ENCODE assay signal across 8 cellular contexts in the genomic region with DNA sequence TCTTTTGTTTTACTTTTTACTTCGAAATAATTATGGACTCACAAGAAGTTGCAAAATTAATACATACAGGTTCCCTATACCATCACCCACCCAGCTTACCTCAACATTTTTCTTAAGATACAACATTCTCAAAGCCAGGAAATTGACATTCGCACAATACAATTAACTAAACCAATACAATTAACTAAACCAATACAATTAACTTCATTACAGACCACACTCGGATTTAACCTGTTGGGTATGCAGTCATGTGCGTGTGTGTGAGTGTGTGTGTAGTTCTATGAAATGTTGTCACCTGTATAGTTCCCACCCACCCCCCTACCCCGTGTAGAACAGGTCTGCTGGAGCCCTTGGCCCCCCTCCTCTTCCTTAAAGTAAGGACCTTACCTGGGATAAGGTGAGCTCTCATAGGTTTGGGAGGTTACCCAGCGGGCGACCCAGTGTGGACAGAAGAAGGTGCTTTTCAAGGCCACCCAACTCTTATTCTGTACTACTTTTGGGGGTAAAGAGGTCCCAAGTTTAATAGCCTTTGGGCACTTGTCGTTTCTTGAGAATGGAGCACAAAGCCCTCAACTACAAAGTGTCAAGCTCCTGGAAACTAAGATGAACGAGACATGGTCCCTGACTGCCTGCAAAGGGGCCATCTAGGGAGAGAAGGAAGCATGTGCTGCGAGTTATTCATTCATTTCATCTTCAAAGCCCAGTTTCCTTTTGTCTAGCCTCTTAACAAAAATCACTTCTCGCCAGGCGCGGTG. TPM values are rescaled to one million over a fixed set of nuclear protein-coding genes. Genes with fewer than 3 reads are reported as not detected.
A peak's percentile ranks its signal among the peaks of the same experiment; 100 is the strongest.
DNase-seq lines count a peak whose midpoint lies in the region; ATAC-seq and TF ChIP-seq lines count a peak whose summit lies in the region.

No MANE protein-coding gene starts in this region.

- TF ChIP-seq CTCF in HL-60 (IDR thresholded peaks at IDR 0.05; ENCODE audit: insufficient read depth, low read length) (no peak), WTC11 (IDR thresholded peaks at IDR 0.05) (no peak), glutamatergic neuron (IDR thresholded peaks at IDR 0.05; ENCODE audit: partially characterized antibody, unreplicated experiment) (no peak)

- CTCF ChIA-PET in WTC11 (lab: Charles Lee): no interaction called here

- no peak overlapping the region for H3K4me3 ChIP-seq in HL-60 (replicated peaks; ENCODE audit: insufficient read depth, low read length)

- H3K36me3 Mint-ChIP-seq in WTC11 (peaks cover 6% of the 10 kb centered on the region), glutamatergic neuron (ENCODE audit: unreplicated experiment) (no peaks in the 10 kb centered on the region)

- no peaks in the 10 kb centered on the region for H3K27me3 ChIP-seq in HL-60 (ENCODE audit: insufficient read depth, poor library complexity, severe bottlenecking)

- peak overlapping the region; percentile 90 for H3K4me3 Mint-ChIP-seq in WTC11
- peak overlapping the region; percentile 59 for H3K4me3 Mint-ChIP-seq in glutamatergic neuron (ENCODE audit: unreplicated experiment)

- peaks cover 25% of the 10 kb centered on the region for H3K4me1 Mint-ChIP-seq in WTC11
- peaks cover 15% of the 10 kb centered on the region for H3K4me1 Mint-ChIP-seq in glutamatergic neuron (ENCODE audit: low read depth, unreplicated experiment)

- ATAC-seq in WTC11 (peak; percentile 13; the same call in 1 of the 2 replicates), HG03521 (IDR thresholded peaks at IDR 0.05; ENCODE audit: unreplicated experiment) (no peak), GM18511 (IDR thresholded peaks at IDR 0.05; ENCODE audit: unreplicated experiment) (no peak), left lobe of liver (no peak), GM21717 (IDR thresholded peaks at IDR 0.05; ENCODE audit: unreplicated experiment) (no peak)

- no peaks in the 10 kb centered on the region; the same call in 1 of the 2 replicates for H3K27me3 Mint-ChIP-seq in WTC11 (ENCODE audit: low read depth)
- peaks cover 5% of the 10 kb centered on the region for H3K27me3 Mint-ChIP-seq in glutamatergic neuron (ENCODE audit: unreplicated experiment)

- H3K27ac Mint-ChIP-seq in WTC11 (peak overlapping the region; percentile 94), glutamatergic neuron (ENCODE audit: unreplicated experiment) (peak overlapping the region; percentile 29)

- H3K27ac ChIP-seq in HL-60 (replicated peaks): peak overlapping the region; percentile 48

- POLR2A ChIA-PET in WTC11 (lab: Charles Lee): interaction anchor here (0.5 to 1.0 kb wide), 2 partner anchors 46 to 212 kb away, joined by 3 read pairs; no protein-coding TSS in a partner anchor

- DNase-seq in HL-60 (ENCODE audit: low read depth in 1 of 2, low spot score in 1 of 2) (no peak), WTC11 (ENCODE audit: low spot score) (no peak), glutamatergic neuron (no peak), left lobe of liver (ENCODE audit: low spot score) (no peak)
- peak; percentile 32 for DNase-seq in stimulated activated CD8-positive, alpha-beta memory T cell treated with anti-CD3 and anti-CD28 coated beads, Interleukin-4, amount 100 ng/mL, for 48 hours

- H3K9me3 Mint-ChIP-seq in WTC11 (no peaks in the 10 kb centered on the region), glutamatergic neuron (ENCODE audit: unreplicated experiment) (peaks cover 8% of the 10 kb centered on the region)

TF ChIP-seq in WTC11, 78 proteins besides CTCF, POLR2A, EP300 and RAD21:
- no peak for TF ChIP-seq ATF1 (CRISPR knock-in tag; IDR thresholded peaks at IDR 0.05)
- TF ChIP-seq, protein P1, sequence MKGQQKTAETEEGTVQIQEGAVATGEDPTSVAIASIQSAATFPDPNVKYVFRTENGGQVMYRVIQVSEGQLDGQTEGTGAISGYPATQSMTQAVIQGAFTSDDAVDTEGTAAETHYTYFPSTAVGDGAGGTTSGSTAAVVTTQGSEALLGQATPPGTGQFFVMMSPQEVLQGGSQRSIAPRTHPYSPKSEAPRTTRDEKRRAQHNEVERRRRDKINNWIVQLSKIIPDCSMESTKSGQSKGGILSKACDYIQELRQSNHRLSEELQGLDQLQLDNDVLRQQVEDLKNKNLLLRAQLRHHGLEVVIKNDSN (CRISPR knock-in tag; IDR thresholded peaks at IDR 0.05): no peak
- no peak for TF ChIP-seq ZNF396 (CRISPR knock-in tag; IDR thresholded peaks at IDR 0.05; ENCODE audit: borderline replicate concordance)
- TF ChIP-seq, protein P2, sequence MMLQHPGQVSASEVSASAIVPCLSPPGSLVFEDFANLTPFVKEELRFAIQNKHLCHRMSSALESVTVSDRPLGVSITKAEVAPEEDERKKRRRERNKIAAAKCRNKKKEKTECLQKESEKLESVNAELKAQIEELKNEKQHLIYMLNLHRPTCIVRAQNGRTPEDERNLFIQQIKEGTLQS (CRISPR knock-in tag; conservative IDR thresholded peaks at IDR 0.05): no peak
- no peak for TF ChIP-seq OVOL2 (CRISPR knock-in tag; IDR thresholded peaks at IDR 0.05; ENCODE audit: borderline replicate concordance)
- no peak for TF ChIP-seq ZNF317 (CRISPR knock-in tag; IDR thresholded peaks at IDR 0.05; ENCODE audit: borderline replicate concordance, low read depth)
- TF ChIP-seq JAZF1 (CRISPR knock-in tag; IDR thresholded peaks at IDR 0.05): no peak
- TF ChIP-seq, protein P3, sequence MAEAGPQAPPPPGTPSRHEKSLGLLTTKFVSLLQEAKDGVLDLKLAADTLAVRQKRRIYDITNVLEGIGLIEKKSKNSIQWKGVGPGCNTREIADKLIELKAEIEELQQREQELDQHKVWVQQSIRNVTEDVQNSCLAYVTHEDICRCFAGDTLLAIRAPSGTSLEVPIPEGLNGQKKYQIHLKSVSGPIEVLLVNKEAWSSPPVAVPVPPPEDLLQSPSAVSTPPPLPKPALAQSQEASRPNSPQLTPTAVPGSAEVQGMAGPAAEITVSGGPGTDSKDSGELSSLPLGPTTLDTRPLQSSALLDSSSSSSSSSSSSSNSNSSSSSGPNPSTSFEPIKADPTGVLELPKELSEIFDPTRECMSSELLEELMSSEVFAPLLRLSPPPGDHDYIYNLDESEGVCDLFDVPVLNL (CRISPR knock-in tag; IDR thresholded peaks at IDR 0.05; ENCODE audit: borderline replicate concordance, low read depth): no peak
- TF ChIP-seq TEAD4 (CRISPR knock-in tag; IDR thresholded peaks at IDR 0.05): no peak
- no peak for TF ChIP-seq SMAD3 (CRISPR knock-in tag; IDR thresholded peaks at IDR 0.05; ENCODE audit: borderline replicate concordance)
- TF ChIP-seq, protein P4, sequence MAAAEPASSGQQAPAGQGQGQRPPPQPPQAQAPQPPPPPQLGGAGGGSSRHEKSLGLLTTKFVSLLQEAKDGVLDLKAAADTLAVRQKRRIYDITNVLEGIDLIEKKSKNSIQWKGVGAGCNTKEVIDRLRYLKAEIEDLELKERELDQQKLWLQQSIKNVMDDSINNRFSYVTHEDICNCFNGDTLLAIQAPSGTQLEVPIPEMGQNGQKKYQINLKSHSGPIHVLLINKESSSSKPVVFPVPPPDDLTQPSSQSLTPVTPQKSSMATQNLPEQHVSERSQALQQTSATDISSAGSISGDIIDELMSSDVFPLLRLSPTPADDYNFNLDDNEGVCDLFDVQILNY (CRISPR knock-in tag; IDR thresholded peaks at IDR 0.05): no peak
- TF ChIP-seq ZBTB21 (CRISPR knock-in tag; IDR thresholded peaks at IDR 0.05; ENCODE audit: borderline replicate concordance): no peak
- TF ChIP-seq, protein P5, sequence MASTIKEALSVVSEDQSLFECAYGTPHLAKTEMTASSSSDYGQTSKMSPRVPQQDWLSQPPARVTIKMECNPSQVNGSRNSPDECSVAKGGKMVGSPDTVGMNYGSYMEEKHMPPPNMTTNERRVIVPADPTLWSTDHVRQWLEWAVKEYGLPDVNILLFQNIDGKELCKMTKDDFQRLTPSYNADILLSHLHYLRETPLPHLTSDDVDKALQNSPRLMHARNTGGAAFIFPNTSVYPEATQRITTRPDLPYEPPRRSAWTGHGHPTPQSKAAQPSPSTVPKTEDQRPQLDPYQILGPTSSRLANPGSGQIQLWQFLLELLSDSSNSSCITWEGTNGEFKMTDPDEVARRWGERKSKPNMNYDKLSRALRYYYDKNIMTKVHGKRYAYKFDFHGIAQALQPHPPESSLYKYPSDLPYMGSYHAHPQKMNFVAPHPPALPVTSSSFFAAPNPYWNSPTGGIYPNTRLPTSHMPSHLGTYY (CRISPR knock-in tag; IDR thresholded peaks at IDR 0.05): no peak
- no peak for TF ChIP-seq FOXP1 (CRISPR knock-in tag; IDR thresholded peaks at IDR 0.05; ENCODE audit: borderline replicate concordance)
- no peak for TF ChIP-seq EMX1 (CRISPR knock-in tag; IDR thresholded peaks at IDR 0.05)
- TF ChIP-seq TP53 (CRISPR knock-in tag; IDR thresholded peaks at IDR 0.05): no peak
- TF ChIP-seq, protein P6, sequence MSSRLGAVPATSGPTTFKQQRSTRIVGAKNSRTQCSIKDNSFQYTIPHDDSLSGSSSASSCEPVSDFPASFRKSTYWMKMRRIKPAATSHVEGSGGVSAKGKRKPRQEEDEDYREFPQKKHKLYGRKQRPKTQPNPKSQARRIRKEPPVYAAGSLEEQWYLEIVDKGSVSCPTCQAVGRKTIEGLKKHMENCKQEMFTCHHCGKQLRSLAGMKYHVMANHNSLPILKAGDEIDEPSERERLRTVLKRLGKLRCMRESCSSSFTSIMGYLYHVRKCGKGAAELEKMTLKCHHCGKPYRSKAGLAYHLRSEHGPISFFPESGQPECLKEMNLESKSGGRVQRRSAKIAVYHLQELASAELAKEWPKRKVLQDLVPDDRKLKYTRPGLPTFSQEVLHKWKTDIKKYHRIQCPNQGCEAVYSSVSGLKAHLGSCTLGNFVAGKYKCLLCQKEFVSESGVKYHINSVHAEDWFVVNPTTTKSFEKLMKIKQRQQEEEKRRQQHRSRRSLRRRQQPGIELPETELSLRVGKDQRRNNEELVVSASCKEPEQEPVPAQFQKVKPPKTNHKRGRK (CRISPR knock-in tag; IDR thresholded peaks at IDR 0.05; ENCODE audit: borderline replicate concordance): no peak
- TF ChIP-seq ZNF121 (CRISPR knock-in tag; IDR thresholded peaks at IDR 0.05): no peak

RNA-seq across cellular contexts. Expression of a gene that starts 0.5 kb away (rescaled TPM):
- total RNA-seq in WTC11 (2021): 13.3 to 15.4 TPM (median 14.7 TPM) in 3 replicates
- 55.1 TPM for total RNA-seq in glutamatergic neuron (ENCODE audit: unreplicated experiment)
- 13.5 TPM for total RNA-seq in left lobe of liver

RNA-seq across cellular contexts. Expression of a gene that starts 46.3 kb away (rescaled TPM):
- total RNA-seq in WTC11 (2021) (554 to 645 TPM (median 644 TPM) in 3 replicates), glutamatergic neuron (ENCODE audit: unreplicated experiment) (288 TPM), left lobe of liver (58.7 TPM)
